ENCODE assay signal across 28 cellular contexts in genomic region chr7:29548823-29549222, GRCh38. TPM values are rescaled to one million over a fixed set of nuclear protein-coding genes. Genes with fewer than 3 reads are reported as not detected.
"Had no signal": no experiment of that assay in that cellular context is flagged by ENCODE, and none has a peak within 500 bp of the region (broad histone marks: within the 10 kb centered on the region; RNA-seq: fewer than 3 reads in every experiment).

No MANE protein-coding gene starts in this region.

- H3K36me3 ChIP-seq: esophagus muscularis mucosa, gastrocnemius medialis, left ventricle myocardium inferior, lower lobe of right lung, neural progenitor cell, prostate gland, spleen, tibial artery, upper lobe of left lung, uterus had no signal

- H3K4me2 ChIP-seq: neural progenitor cell had no signal

- FAIRE-seq: keratinocyte had no signal

- H3K9me3 ChIP-seq: gastrocnemius medialis, lower lobe of right lung, prostate gland, uterus had no signal

- H3K27ac ChIP-seq: dorsolateral prefrontal cortex, esophagus muscularis mucosa, gastrocnemius medialis, left ventricle myocardium inferior, lower lobe of right lung, neural progenitor cell, parathyroid adenoma, prostate gland, spleen, tibial artery, upper lobe of left lung, uterus had no signal

- H3K4me1 ChIP-seq: esophagus muscularis mucosa, gastrocnemius medialis, left ventricle myocardium inferior, lower lobe of right lung, parathyroid adenoma, prostate gland, spleen, tibial artery, upper lobe of left lung, uterus had no signal

- ATAC-seq: gastrocnemius medialis; left cardiac atrium; lower lobe of right lung; natural killer cell treated with Interleukin-12 subunit alpha and Interleukin-12 subunit beta and Interleukin-15 and Interleukin-18, amount 100 ng/mL, for 72 hours; sciatic nerve; stimulated activated memory B cell treated with anti-CD40 and anti-IgM and Interleukin-4, amounts not matched to agents 10 μg/mL and 1 μg/mL and 100 μg/mL, for 72 hours had no signal

- H3K27me3 ChIP-seq: dorsolateral prefrontal cortex, esophagus muscularis mucosa, gastrocnemius medialis, neural progenitor cell, spleen, tibial artery, upper lobe of left lung, uterus had no signal

- H3K4me3 ChIP-seq: dorsolateral prefrontal cortex, esophagus muscularis mucosa, gastrocnemius medialis, left ventricle myocardium inferior, lower lobe of right lung, neural progenitor cell, prostate gland, spleen, tibial artery, upper lobe of left lung, uterus had no signal

- DNase-seq: cortex of kidney; dorsolateral prefrontal cortex; effector CD8-positive, alpha-beta T cell; gastrocnemius medialis; immature natural killer cell; left cardiac atrium; left ventricle myocardium inferior; lower lobe of right lung; mesenchymal stem cell; midbrain; nucleus accumbens; retina; spleen; stimulated activated CD4-positive, alpha-beta T cell treated with anti-CD3 and anti-CD28 coated beads, Interleukin-15, amount 100 ng/mL, for 24 hours; stimulated activated CD4-positive, alpha-beta T cell treated with anti-CD3 and anti-CD28 coated beads, Interleukin-1b, Interleukin-23, amount 100 ng/mL, for 48 hours; stimulated activated CD4-positive, alpha-beta T cell treated with anti-CD3 and anti-CD28 coated beads, Interleukin-4, amount 100 ng/mL, for 24 hours; tibial artery; upper lobe of left lung; uterus had no signal

RNA-seq across cellular contexts. Expression of gene PRR15, which starts 14.8 kb away (rescaled TPM):
- total RNA-seq: left ventricle myocardium inferior; natural killer cell treated with Interleukin-12 subunit alpha and Interleukin-12 subunit beta and Interleukin-15 and Interleukin-18, amount 100 ng/mL, for 72 hours; sciatic nerve; skeletal muscle tissue; spleen had no signal
- polyA plus RNA-seq: immature natural killer cell had no signal
